17 cellular contexts compared by ENCODE assay signal in genomic region chr12:124407074-124407473, GRCh38.
"Had no signal": no experiment of that assay in that cellular context is flagged by ENCODE, and none has a peak within 500 bp of the region (broad histone marks: within the 10 kb centered on the region; RNA-seq: fewer than 3 reads in every experiment).

No MANE protein-coding gene starts in this region.

- H3K4me3 ChIP-seq: coronary artery, gastroesophageal sphincter, hepatocyte, spleen had no signal

- H3K9me3 Mint-ChIP-seq: T-helper 1 cell treated with Interleukin-12 subunit alpha and Interleukin-12 subunit beta and Interleukin-4 antibody, amounts not matched to agents 30 μg/mL and 1 μg/mL, for 36 hours had no signal

- H3K27ac ChIP-seq: coronary artery, epithelial cell of prostate, gastroesophageal sphincter, hepatocyte, neutrophil, spleen had no signal

- H3K4me2 ChIP-seq: hepatocyte had no signal

- H3K27me3 ChIP-seq: gastroesophageal sphincter, hepatocyte, neutrophil, spleen had no signal

- H3K9me3 ChIP-seq: gastroesophageal sphincter, neutrophil, spleen had no signal

- ATAC-seq: activated CD4-positive, CD25-positive, alpha-beta regulatory T cell treated with anti-CD3 and anti-CD28 coated beads, Interleukin-2, amount 50 U/mL, for 24 hours; gastroesophageal sphincter; sciatic nerve had no signal

- H3K4me3 Mint-ChIP-seq: T-helper 1 cell treated with Interleukin-12 subunit alpha and Interleukin-12 subunit beta and Interleukin-4 antibody, amounts not matched to agents 30 μg/mL and 1 μg/mL, for 36 hours had no signal

- H2AFZ ChIP-seq: hepatocyte had no signal

- H3K27ac Mint-ChIP-seq: T-helper 1 cell treated with Interleukin-12 subunit alpha and Interleukin-12 subunit beta and Interleukin-4 antibody, amounts not matched to agents 30 μg/mL and 1 μg/mL, for 36 hours had no signal

- DNase-seq: activated CD4-positive, alpha-beta T cell treated with anti-CD3 and anti-CD28 coated beads, Interleukin-2, amount 50 U/mL, for 4 hours; activated naive CD4-positive, alpha-beta T cell treated with Interleukin-2 at 50 U/mL for 16 hours; effector CD8-positive, alpha-beta T cell; kidney glomerular epithelial cell; posterior cingulate gyrus; spleen; stimulated activated CD4-positive, alpha-beta T cell treated with anti-CD3 and anti-CD28 coated beads, Interleukin-2, amount 100 ng/mL, for 24 hours; stimulated activated naive CD4-positive, alpha-beta T cell; trophoblast cell had no signal
